In the genomic region with DNA sequence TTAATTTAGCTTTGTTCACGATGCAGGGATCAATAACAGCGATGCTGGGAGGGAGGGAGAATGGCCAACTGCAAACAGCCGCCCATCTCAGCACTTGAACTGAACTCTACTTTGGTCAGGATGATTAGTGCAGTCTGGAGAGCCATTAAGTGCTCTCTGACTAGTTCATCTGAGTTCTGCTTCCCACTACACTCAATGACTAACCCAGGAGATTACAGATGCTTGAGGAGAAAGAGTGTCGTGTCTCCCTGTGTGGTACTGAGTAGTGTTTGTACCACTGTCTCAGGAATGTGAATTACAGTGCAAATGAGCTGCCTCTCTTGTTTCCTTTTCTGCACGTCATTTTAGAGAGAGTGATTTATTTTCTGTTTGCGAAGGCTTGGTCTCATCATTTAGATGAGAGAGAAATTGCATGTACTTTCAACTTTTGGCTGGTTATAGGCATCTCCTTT, we compare ENCODE assay signal across 11 cellular contexts. TPM values are rescaled to one million over a fixed set of nuclear protein-coding genes. Genes with fewer than 3 reads are reported as not detected.
DNase-seq lines count a peak whose midpoint lies in the region; ATAC-seq, FAIRE-seq and TF ChIP-seq lines count a peak whose summit lies in the region.
"Had no signal": no experiment of that assay in that cellular context is flagged by ENCODE, and none has a peak within 500 bp of the region (broad histone marks: within the 10 kb centered on the region; RNA-seq: fewer than 3 reads in every experiment).

No MANE protein-coding gene starts in this region.

- TF ChIP-seq RAD21 in HepG2 (CRISPR knock-in tag; IDR thresholded peaks at IDR 0.05): no peak

- no peak overlapping the region for H2AFZ ChIP-seq in HepG2 (ENCODE audit: low read length)

- TF ChIP-seq CTCF in HepG2 (CRISPR knock-in tag; IDR thresholded peaks at IDR 0.05): no peak

- H3K4me1 ChIP-seq in HepG2 (ENCODE audit: insufficient read depth, low read length): peaks cover 8% of the 10 kb centered on the region; the same call in 1 of the 2 replicates

- H3K4me3 ChIP-seq in HepG2 (replicated peaks in 1 of 3; ENCODE audit: insufficient read depth in 1 of 3, low read depth in 2 of 3, low read length in 3 of 3): no peak overlapping the region

- intact Hi-C loops in HepG2 (cut with micrococcal nuclease; ENCODE audit: unreplicated experiment): no loop called here

- no TSS peak for BruUV-seq in HepG2 (replicated peaks; lab: Mats Ljungman, UMichigan)

- H3K9me3 ChIP-seq in HepG2 (ENCODE audit: low read length): no peaks in the 10 kb centered on the region

- H3K4me2 ChIP-seq in HepG2 (ENCODE audit: low read depth, low read length): no peak overlapping the region

- H3K27me3 ChIP-seq in HepG2 (ENCODE audit: control insufficient read depth in 1 of 2, insufficient read depth in 2 of 2, low read length in 2 of 2): no peaks in the 10 kb centered on the region; a peak in 1 of 5 replicates

- FAIRE-seq in HepG2 (lab: Jason Lieb, UNC): no peak

- TF ChIP-seq EP300 in HepG2 (IDR thresholded peaks at IDR 0.05; ENCODE audit: low read depth in 2 of 2, low read length in 2 of 2) (no peak), HepG2 (CRISPR knock-in tag; IDR thresholded peaks at IDR 0.05; ENCODE audit: borderline replicate concordance) (no peak)

- CTCF ChIA-PET in HepG2 (lab: Yijun Ruan, JAX; ENCODE audit: low intra/inter-chr PET ratio, low total read pairs): no interaction called here

- no peaks in the 10 kb centered on the region for H4K20me1 ChIP-seq in HepG2 (ENCODE audit: insufficient read depth, low read length)

- H3K79me2 ChIP-seq in HepG2 (ENCODE audit: insufficient read depth, low read length): no peaks in the 10 kb centered on the region

- H3K27ac ChIP-seq in HepG2 (ENCODE audit: extremely low read length, insufficient read depth, low read length): no peak overlapping the region

- H3K36me3 ChIP-seq in HepG2 (replicated peaks in 1 of 2; ENCODE audit: control insufficient read depth in 1 of 2, insufficient read depth in 2 of 2, low read length in 2 of 2): no peaks in the 10 kb centered on the region

- DNase-seq in AG08396 (ENCODE audit: low spot score) (peak; percentile 51), NCI-H1092 (lab: John Stamatoyannopoulos, UW) (peak; percentile 31), astrocyte of the hippocampus (ENCODE audit: low read depth, low spot score) (peak; percentile 90), HepG2 (ENCODE audit: low spot score) (no peak), NCI-H2196 treated with DMSO at 0.1 percent for 48 hours (lab: John Stamatoyannopoulos, UW; ENCODE audit: unreplicated experiment) (no peak), G401 (ENCODE audit: low spot score) (no peak), Ammon's horn (ENCODE audit: low spot score) (no peak)
- no peak for DNase-seq in effector CD4-positive, alpha-beta T cell
- DNase-seq: anterior cingulate cortex; DMS 273 treated with DMSO at 0.1 percent for 48 hours; stimulated activated CD8-positive, alpha-beta memory T cell treated with anti-CD3 and anti-CD28 coated beads, Interleukin-4, amount 100 ng/mL, for 48 hours had no signal

- H3K9ac ChIP-seq in HepG2 (ENCODE audit: insufficient read depth, low read depth, low read length): no peak overlapping the region

- 23% methylated on average over 6 of the region's 6 CpGs for WGBS in HepG2 (ENCODE audit: low lambda C conversion rate)

- POLR2A ChIA-PET in HepG2 (lab: Yijun Ruan, JAX): no interaction called here

- TF ChIP-seq POLR2A in HepG2 (IDR thresholded peaks at IDR 0.05; ENCODE audit: insufficient read depth in 1 of 2, low read depth in 2 of 2, low read length in 2 of 2): no peak

- in situ Hi-C loops in HepG2 (cut with HindIII; ENCODE audit: extremely low pct_ligation_motif_present, low pct_unique_long_range_greater_than_20kb) (no loop called here), G401 (cut with HindIII; ENCODE audit: low sequenced_read_pairs) (no loop called here)

- peak; percentile 66 for ATAC-seq in HepG2

TF ChIP-seq in HepG2, 621 proteins besides CTCF, POLR2A, EP300 and RAD21:
- no peak for TF ChIP-seq MAZ (IDR thresholded peaks at IDR 0.05; ENCODE audit: borderline replicate concordance, low read depth, low read length)
- TF ChIP-seq MAZ (CRISPR knock-in tag; IDR thresholded peaks at IDR 0.05; ENCODE audit: low read depth): no peak
- no peak for TF ChIP-seq ZBTB42 (CRISPR knock-in tag; IDR thresholded peaks at IDR 0.05)
- TF ChIP-seq KDM1A (CRISPR knock-in tag; IDR thresholded peaks at IDR 0.05): 0 out of 2 replicates have a peak, but pooled peaks have one; percentile 45

RNA-seq across cellular contexts. Expression of gene CARMIL1, which starts 23.5 kb away (rescaled TPM):
- 2.6 and 2.9 TPM in 2 replicates for total RNA-seq in HepG2 (2016; rRNA removed; fragmentation: Illumina TruSeq; extraction: Trizol)
- 0.62 and 0.71 TPM in 2 replicates for total RNA-seq in HepG2 (2016; cell fraction: cytosol; rRNA removed; fragmentation: Illumina TruSeq; extraction: Trizol; ENCODE audit: low read depth)
- 2.5 TPM in 2 replicates for total RNA-seq in HepG2 (2016; cell fraction: insoluble cytoplasmic fraction; rRNA removed; fragmentation: Illumina TruSeq; extraction: Trizol)
- 0.96 and 0.99 TPM in 2 replicates for total RNA-seq in HepG2 (2016; cell fraction: membrane; rRNA removed; fragmentation: Illumina TruSeq; extraction: Trizol)
- total RNA-seq in HepG2 (2016; cell fraction: nucleus; rRNA removed; fragmentation: Illumina TruSeq; extraction: Trizol): 2.9 and 3.2 TPM in 2 replicates
- polyA plus RNA-seq in HepG2 (2011; rRNA removed): 1.4 and 1.8 TPM in 2 replicates
- 1.1 and 1.2 TPM in 2 replicates for polyA plus RNA-seq in HepG2 (2011; cell fraction: cytosol; rRNA removed)
- polyA plus RNA-seq in HepG2 (2011; cell fraction: nucleus; rRNA removed): 1.3 TPM in 2 replicates
- polyA plus RNA-seq in HepG2 (2012): 1.3 and 2.3 TPM in 2 replicates
- 0.12 and 0.16 TPM in 2 replicates for polyA plus RNA-seq in HepG2 (2016; cell fraction: cytosol; fragmentation: Illumina TruSeq; extraction: Trizol; ENCODE audit: low read depth)
- polyA plus RNA-seq in HepG2 (2016; cell fraction: insoluble cytoplasmic fraction; fragmentation: Illumina TruSeq; extraction: Trizol; ENCODE audit: low read depth): 1.6 and 2.0 TPM in 2 replicates
- 0.38 and 0.58 TPM in 2 replicates for polyA plus RNA-seq in HepG2 (2016; cell fraction: membrane; fragmentation: Illumina TruSeq; extraction: Trizol; ENCODE audit: low read depth)
- polyA plus RNA-seq in HepG2 (2016; cell fraction: nucleus; fragmentation: Illumina TruSeq; extraction: Trizol; ENCODE audit: insufficient read depth, low read depth): 1.9 and 2.5 TPM in 2 replicates
- 1.8 and 15.1 TPM in 2 replicates for polyA minus RNA-seq in HepG2 (2011; rRNA and poly(A)+ RNA removed; ENCODE audit: low replicate concordance)
- polyA minus RNA-seq in HepG2 (2011; cell fraction: cytosol; rRNA and poly(A)+ RNA removed): 1.8 and 1.9 TPM in 2 replicates
- polyA minus RNA-seq in HepG2 (2011; cell fraction: nucleus; rRNA and poly(A)+ RNA removed): 4.6 and 7.1 TPM in 2 replicates
- 0.20 and 0.37 TPM in 2 replicates for total RNA-seq in G401 (2014; rRNA removed; shearing (Covaris generic))

Comparison
In these comparisons a context has a peak if more than half of its experiments do, and no peak if none do; other contexts are left out.
1. DNase-seq: peak in AG08396 (single experiment), NCI-H1092 (single experiment) and astrocyte of the hippocampus (single experiment); none in HepG2 (single experiment), NCI-H2196 treated with DMSO at 0.1 percent for 48 hours (single experiment), G401 (single experiment), effector CD4-positive, alpha-beta T cell (single experiment) and Ammon's horn (single experiment).